Comparison of ENCODE assay signal across 21 cellular contexts in genomic region chr19:3604227-3604986, GRCh38. TPM values are rescaled to one million over a fixed set of nuclear protein-coding genes. Genes with fewer than 3 reads are reported as not detected.
DNase-seq lines count a peak whose midpoint lies in the region; ATAC-seq, FAIRE-seq and TF ChIP-seq lines count a peak whose summit lies in the region.
"Had no signal": no experiment of that assay in that cellular context is flagged by ENCODE, and none has a peak within 500 bp of the region (broad histone marks: within the 10 kb centered on the region; RNA-seq: fewer than 3 reads in every experiment).

No MANE protein-coding gene starts in this region.

- H3K4ac ChIP-seq in mesenchymal stem cell (ENCODE audit: low read depth in 1 of 2, low read length in 2 of 2) = no peak overlapping the region

- no peak overlapping the region for H2AFZ ChIP-seq in mesenchymal stem cell (ENCODE audit: low read depth, low read length)

- peaks cover 31% of the 10 kb centered on the region for H3K79me1 ChIP-seq in mesenchymal stem cell (replicated peaks; ENCODE audit: low read length, poor library complexity, severe bottlenecking)

- no peaks in the 10 kb centered on the region for H3K36me3 Mint-ChIP-seq in activated naive CD8-positive, alpha-beta T cell treated with anti-CD3 and anti-CD28 coated beads, Interleukin-2, amount 10 ng/mL, durations not matched to agents 7 days and 5 days
- H3K36me3 Mint-ChIP-seq in activated naive CD8-positive, alpha-beta T cell treated with anti-CD3 and anti-CD28 coated beads for 36 hours = peaks cover 1% of the 10 kb centered on the region
- H3K36me3 Mint-ChIP-seq: activated naive CD4-positive, alpha-beta T cell treated with anti-CD3 and anti-CD28 coated beads, Interleukin-2, amount 50 U/mL, for 72 hours had no signal

- TF ChIP-seq CTCF in ascending aorta (IDR thresholded peaks at IDR 0.05) (no peak), transverse colon (IDR thresholded peaks at IDR 0.05) (no peak)

- H3K36me3 ChIP-seq in ascending aorta (peaks cover 10 to 12% of the 10 kb centered on the region in 2 donors), mesenchymal stem cell (ENCODE audit: control insufficient read depth in 1 of 2, insufficient read depth in 2 of 2, low read depth in 1 of 2, low read length in 2 of 2) (peaks cover 3 to 24% of the 10 kb centered on the region in 2 experiments), transverse colon (no peaks in the 10 kb centered on the region)
- H3K36me3 ChIP-seq: breast epithelium had no signal

- TF ChIP-seq EP300 in transverse colon (IDR thresholded peaks at IDR 0.05; ENCODE audit: low read depth) = no peak

- no peak overlapping the region for H2AK5ac ChIP-seq in mesenchymal stem cell (ENCODE audit: low read length, severe bottlenecking)

- POLR2A ChIA-PET in activated naive CD8-positive, alpha-beta T cell treated with anti-CD3 and anti-CD28 coated beads, Interleukin-2, amount 10 ng/mL, durations not matched to agents 7 days and 5 days (lab: Charles Lee) = interaction anchor here (1.0 to 1.2 kb wide), 2 partner anchors 17 to 47 kb away, joined by 4 to 5 read pairs; partner anchors contain the start of gene MFSD12

- DNase-seq in activated naive CD8-positive, alpha-beta T cell treated with anti-CD3 and anti-CD28 coated beads, Interleukin-2, amount 10 ng/mL, durations not matched to agents 7 days and 5 days = no peak
- no peak for DNase-seq in activated naive CD8-positive, alpha-beta T cell treated with anti-CD3 and anti-CD28 coated beads for 36 hours
- DNase-seq in ascending aorta (ENCODE audit: low spot score in 2 of 2) (peak; percentile 23 to 89), mesenchymal stem cell (no peak), transverse colon (no peak), iPS-NIHi11 (ENCODE audit: low spot score) (no peak), urothelium cell line (ENCODE audit: low spot score) (no peak), OCI-M1 (lab: John Stamatoyannopoulos, UW) (no peak)
- DNase-seq: dorsolateral prefrontal cortex; left ventricle myocardium superior; NCI-H1417; NCI-H774; stimulated activated CD4-positive, alpha-beta T cell treated with anti-CD3 and anti-CD28 coated beads, Interleukin-4, amount 100 ng/mL, for 4 hours had no signal

- WGBS in mesenchymal stem cell = 93% methylated on average over 24 of the region's 27 CpGs
- WGBS in transverse colon (ENCODE audit: low coverage in 1 of 2), 2 donors = 70% methylated on average over 22 of the region's 27 CpGs; no CpG with 5 or more reads in 1 of the 2 donors

- intact Hi-C loops in ascending aorta (cut with DNase I) (no loop called here), transverse colon (cut with DNase I; ENCODE audit: low total_unique reads) (no loop called here)

- peak overlapping the region in 1 of 2 experiments; percentile 6 for H2BK12ac ChIP-seq in mesenchymal stem cell (ENCODE audit: low read length in 2 of 2)

- H4K91ac ChIP-seq in mesenchymal stem cell (ENCODE audit: low read length) = peak overlapping the region; percentile 11

- H3K4me1 Mint-ChIP-seq in activated naive CD8-positive, alpha-beta T cell treated with anti-CD3 and anti-CD28 coated beads, Interleukin-2, amount 10 ng/mL, durations not matched to agents 7 days and 5 days = peaks cover 10% of the 10 kb centered on the region
- H3K4me1 Mint-ChIP-seq in activated naive CD8-positive, alpha-beta T cell treated with anti-CD3 and anti-CD28 coated beads for 36 hours = peaks cover 7% of the 10 kb centered on the region

- no peak for TF ChIP-seq POLR2A in transverse colon (IDR thresholded peaks at IDR 0.05)

- no peaks in the 10 kb centered on the region for H3K27me3 Mint-ChIP-seq in activated naive CD8-positive, alpha-beta T cell treated with anti-CD3 and anti-CD28 coated beads, Interleukin-2, amount 10 ng/mL, durations not matched to agents 7 days and 5 days
- H3K27me3 Mint-ChIP-seq in activated naive CD8-positive, alpha-beta T cell treated with anti-CD3 and anti-CD28 coated beads for 36 hours = no peaks in the 10 kb centered on the region

- H3K4me2 ChIP-seq in mesenchymal stem cell (ENCODE audit: low read length, poor library complexity, severe bottlenecking) = no peak overlapping the region
- H3K4me2 ChIP-seq: smooth muscle cell had no signal

- H3K9ac ChIP-seq in mesenchymal stem cell (ENCODE audit: low read length) = no peak overlapping the region

- H3K4me3 Mint-ChIP-seq in activated naive CD8-positive, alpha-beta T cell treated with anti-CD3 and anti-CD28 coated beads, Interleukin-2, amount 10 ng/mL, durations not matched to agents 7 days and 5 days = no peak overlapping the region
- H3K4me3 Mint-ChIP-seq in activated naive CD8-positive, alpha-beta T cell treated with anti-CD3 and anti-CD28 coated beads for 36 hours = no peak overlapping the region
- H3K4me3 Mint-ChIP-seq: activated CD4-positive, alpha-beta T cell treated with anti-CD3 and anti-CD28 coated beads, Interleukin-2, amount 10 ng/mL, durations not matched to agents 24 days and 14 days; CD14-positive monocyte had no signal

- H3K18ac ChIP-seq in mesenchymal stem cell (ENCODE audit: low read depth in 1 of 2, low read length in 2 of 2) = no peak overlapping the region

- no peaks in the 10 kb centered on the region for H3K9me3 ChIP-seq in ascending aorta
- no peaks in the 10 kb centered on the region for H3K9me3 ChIP-seq in mesenchymal stem cell (ENCODE audit: control insufficient read depth, low read length)
- no peaks in the 10 kb centered on the region for H3K9me3 ChIP-seq in transverse colon
- H3K9me3 ChIP-seq: breast epithelium had no signal

- H2BK120ac ChIP-seq in mesenchymal stem cell (ENCODE audit: low read depth, low read length) = no peak overlapping the region

- H2BK15ac ChIP-seq in mesenchymal stem cell (ENCODE audit: low read depth, poor library complexity, severe bottlenecking) = no peak overlapping the region

- H3K27ac ChIP-seq in ascending aorta (peak overlapping the region; percentile 94 to 99), mesenchymal stem cell (ENCODE audit: low read length, poor library complexity, severe bottlenecking) (no peak overlapping the region), transverse colon (peak overlapping the region in 3 of 4 donors; percentile 19 to 60 (median 26))
- H3K27ac ChIP-seq: breast epithelium had no signal

- H3K4me1 ChIP-seq in ascending aorta (peaks cover 44 to 68% of the 10 kb centered on the region in 2 donors), mesenchymal stem cell (ENCODE audit: control insufficient read depth, insufficient read depth, low read depth, low read length) (peaks cover 51% of the 10 kb centered on the region), transverse colon (peaks cover 7 to 32% (median 25%) of the 10 kb centered on the region in 4 donors)

- H3K23ac ChIP-seq in mesenchymal stem cell (ENCODE audit: low read length in 2 of 2) = no peak overlapping the region

- no peak overlapping the region for H4K8ac ChIP-seq in mesenchymal stem cell (ENCODE audit: low read length)

- no peak overlapping the region for H2BK5ac ChIP-seq in mesenchymal stem cell (ENCODE audit: low read depth, low read length, poor library complexity, severe bottlenecking)

- peak overlapping the region; percentile 74 to 96 for H3K4me3 ChIP-seq in ascending aorta
- H3K4me3 ChIP-seq in mesenchymal stem cell (ENCODE audit: insufficient read depth in 1 of 2, low read depth in 1 of 2, low read length in 2 of 2) = no peak overlapping the region
- H3K4me3 ChIP-seq in transverse colon = no peak overlapping the region
- H3K4me3 ChIP-seq: smooth muscle cell had no signal

- no peak for FAIRE-seq in urothelium cell line (lab: Jason Lieb, UNC)

- ATAC-seq in activated naive CD8-positive, alpha-beta T cell treated with anti-CD3 and anti-CD28 coated beads, Interleukin-2, amount 10 ng/mL, durations not matched to agents 7 days and 5 days (ENCODE audit: low read depth) = peak; percentile 16
- ATAC-seq: left ventricle myocardium superior had no signal

- H3K27me3 ChIP-seq in ascending aorta (no peaks in the 10 kb centered on the region), mesenchymal stem cell (ENCODE audit: control insufficient read depth in 1 of 2, insufficient read depth in 1 of 2, low read length in 2 of 2) (no peaks in the 10 kb centered on the region), transverse colon (peaks cover 4% of the 10 kb centered on the region)
- H3K27me3 ChIP-seq: breast epithelium had no signal

- in situ Hi-C loops in transverse colon (cut with MboI; ENCODE audit: low pct_ligation_motif_present in 1 of 4, low pct_unique_long_range_greater_than_20kb in 1 of 4, low sequenced_read_pairs in 3 of 4) = no loop called here

- H3K27ac Mint-ChIP-seq in activated naive CD8-positive, alpha-beta T cell treated with anti-CD3 and anti-CD28 coated beads, Interleukin-2, amount 10 ng/mL, durations not matched to agents 7 days and 5 days = peak overlapping the region; percentile 45
- no peak overlapping the region for H3K27ac Mint-ChIP-seq in activated naive CD8-positive, alpha-beta T cell treated with anti-CD3 and anti-CD28 coated beads for 36 hours
- H3K27ac Mint-ChIP-seq: activated CD4-positive, alpha-beta T cell treated with anti-CD3 and anti-CD28 coated beads, Interleukin-2, amount 10 ng/mL, durations not matched to agents 24 days and 14 days; activated naive CD4-positive, alpha-beta T cell treated with anti-CD3 and anti-CD28 coated beads, Interleukin-2, amount 50 U/mL, for 72 hours; CD14-positive monocyte; progenitor cell of endocrine pancreas had no signal

- no peak overlapping the region for H3K14ac ChIP-seq in mesenchymal stem cell (ENCODE audit: low read length in 2 of 2)

- no peaks in the 10 kb centered on the region for H3K9me3 Mint-ChIP-seq in activated naive CD8-positive, alpha-beta T cell treated with anti-CD3 and anti-CD28 coated beads, Interleukin-2, amount 10 ng/mL, durations not matched to agents 7 days and 5 days
- H3K9me3 Mint-ChIP-seq in activated naive CD8-positive, alpha-beta T cell treated with anti-CD3 and anti-CD28 coated beads for 36 hours = no peaks in the 10 kb centered on the region
- H3K9me3 Mint-ChIP-seq: activated CD4-positive, alpha-beta T cell treated with anti-CD3 and anti-CD28 coated beads, Interleukin-2, amount 10 ng/mL, durations not matched to agents 24 days and 14 days; activated naive CD4-positive, alpha-beta T cell treated with anti-CD3 and anti-CD28 coated beads, Interleukin-2, amount 50 U/mL, for 72 hours had no signal

RNA-seq across cellular contexts. Expression of gene TBXA2R, which starts 2.3 kb away (rescaled TPM):
- total RNA-seq in activated naive CD8-positive, alpha-beta T cell treated with anti-CD3 and anti-CD28 coated beads, Interleukin-2, amount 10 ng/mL, durations not matched to agents 7 days and 5 days = 1 to 10 TPM; 1.7 to 2.1 TPM
- total RNA-seq in activated naive CD8-positive, alpha-beta T cell treated with anti-CD3 and anti-CD28 coated beads for 36 hours = 1 to 10 TPM; 2.8 to 3.1 TPM
- 37.8 TPM for total RNA-seq in ascending aorta
- 6.8 TPM for polyA plus RNA-seq in mesenchymal stem cell (2013, experiment 1 of 2)
- 6.9 TPM for polyA plus RNA-seq in mesenchymal stem cell (2013, experiment 2 of 2)
- under 1 TPM in 2 of 4 donors, not detected in 2; 0.27 to 0.79 TPM for total RNA-seq in transverse colon
- total RNA-seq: HT-29, progenitor cell of endocrine pancreas had no signal

RNA-seq across cellular contexts. Expression of gene GIPC3, which starts 19.1 kb away (rescaled TPM):
- total RNA-seq in activated naive CD8-positive, alpha-beta T cell treated with anti-CD3 and anti-CD28 coated beads, Interleukin-2, amount 10 ng/mL, durations not matched to agents 7 days and 5 days = 1 to 10 TPM; 1.4 to 1.5 TPM
- total RNA-seq in activated naive CD8-positive, alpha-beta T cell treated with anti-CD3 and anti-CD28 coated beads for 36 hours = under 1 TPM; 0.32 to 0.43 TPM
- total RNA-seq in ascending aorta (6.1 TPM), transverse colon (under 1 TPM in 3 of 4 donors, not detected in 1; 0.14 to 0.95 (median 0.60) TPM)
- 5.4 TPM for polyA plus RNA-seq in mesenchymal stem cell (2013, experiment 1 of 2)
- polyA plus RNA-seq in mesenchymal stem cell (2013, experiment 2 of 2) = 5.2 TPM
- total RNA-seq: epithelial cell of proximal tubule, HT-29, progenitor cell of endocrine pancreas had no signal

RNA-seq across cellular contexts. Expression of gene CACTIN, which starts 22.2 kb away (rescaled TPM):
- total RNA-seq in activated naive CD8-positive, alpha-beta T cell treated with anti-CD3 and anti-CD28 coated beads, Interleukin-2, amount 10 ng/mL, durations not matched to agents 7 days and 5 days = 10 to 100 TPM; 36.8 to 40.8 TPM
- 10 to 100 TPM; 33.0 to 34.4 TPM for total RNA-seq in activated naive CD8-positive, alpha-beta T cell treated with anti-CD3 and anti-CD28 coated beads for 36 hours
- total RNA-seq in ascending aorta = 57.6 TPM
- 16.6 TPM for polyA plus RNA-seq in mesenchymal stem cell (2013, experiment 1 of 2)
- polyA plus RNA-seq in mesenchymal stem cell (2013, experiment 2 of 2) = 16.4 TPM
- total RNA-seq in transverse colon = 10 to 100 TPM; 21.9 to 88.4 (median 53.0) TPM

RNA-seq across cellular contexts. Expression of gene HMG20B, which starts 31.7 kb away (rescaled TPM):
- 10 to 100 TPM; 58.5 to 59.5 TPM for total RNA-seq in activated naive CD8-positive, alpha-beta T cell treated with anti-CD3 and anti-CD28 coated beads, Interleukin-2, amount 10 ng/mL, durations not matched to agents 7 days and 5 days
- 10 to 100 TPM; 37.1 to 41.6 TPM for total RNA-seq in activated naive CD8-positive, alpha-beta T cell treated with anti-CD3 and anti-CD28 coated beads for 36 hours
- total RNA-seq in ascending aorta = 149 TPM
- polyA plus RNA-seq in mesenchymal stem cell (2013, experiment 1 of 2) = 91.0 TPM
- 88.5 TPM for polyA plus RNA-seq in mesenchymal stem cell (2013, experiment 2 of 2)
- total RNA-seq in transverse colon = 100 to 1,000 TPM in 3 of 4 donors, 10 to 100 TPM in 1; 88.9 to 555 (median 130) TPM

RNA-seq across cellular contexts. Expression of gene MFSD12, which starts 47.0 kb away (rescaled TPM):
- 10 to 100 TPM; 84.5 to 90.8 TPM for total RNA-seq in activated naive CD8-positive, alpha-beta T cell treated with anti-CD3 and anti-CD28 coated beads, Interleukin-2, amount 10 ng/mL, durations not matched to agents 7 days and 5 days
- total RNA-seq in activated naive CD8-positive, alpha-beta T cell treated with anti-CD3 and anti-CD28 coated beads for 36 hours = 10 to 100 TPM; 73.2 to 76.1 TPM
- total RNA-seq in ascending aorta (133 TPM), transverse colon (100 to 1,000 TPM in 1 of 4 donors, 10 to 100 TPM in 3; 35.2 to 214 (median 49.2) TPM)
- 108 TPM for polyA plus RNA-seq in mesenchymal stem cell (2013, experiment 1 of 2)
- polyA plus RNA-seq in mesenchymal stem cell (2013, experiment 2 of 2) = 107 TPM

Comparison
In these comparisons a context has a peak if more than half of its experiments do, and no peak if none do; other contexts are left out.
1. DNase-seq: peak in ascending aorta (2 of 2); none in activated naive CD8-positive, alpha-beta T cell treated with anti-CD3 and anti-CD28 coated beads, Interleukin-2, amount 10 ng/mL, durations not matched to agents 7 days and 5 days (single experiment), activated naive CD8-positive, alpha-beta T cell treated with anti-CD3 and anti-CD28 coated beads for 36 hours (single experiment), mesenchymal stem cell (single experiment), transverse colon (single experiment), iPS-NIHi11 (single experiment), urothelium cell line (single experiment) and OCI-M1 (single experiment).
2. H3K4me3 ChIP-seq: peak in ascending aorta (2 of 2); none in mesenchymal stem cell (0 of 2) and transverse colon (0 of 4).